In the genomic region with DNA sequence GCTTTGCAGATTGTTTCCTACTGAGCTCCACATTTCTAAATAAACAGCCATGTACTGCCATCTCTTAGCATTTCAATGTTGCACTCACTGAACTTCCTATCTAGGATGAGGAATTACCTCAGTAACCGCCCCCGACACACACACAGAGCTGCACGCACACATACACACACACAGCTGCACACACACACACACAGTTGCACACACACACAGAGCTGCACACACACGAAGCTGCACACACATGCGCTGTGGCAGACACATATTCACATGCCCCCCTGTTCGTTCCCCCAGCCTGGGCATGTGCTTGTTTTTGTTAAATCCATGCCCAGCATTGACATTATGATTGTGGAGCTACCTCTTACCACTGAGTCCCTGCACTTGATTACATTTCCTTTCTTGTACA, we compare ENCODE assay signal across 20 cellular contexts. TPM values are rescaled to one million over a fixed set of nuclear protein-coding genes. Genes with fewer than 3 reads are reported as not detected.
DNase-seq lines count a peak whose midpoint lies in the region; ATAC-seq and TF ChIP-seq lines count a peak whose summit lies in the region.
"Had no signal": no experiment of that assay in that cellular context is flagged by ENCODE, and none has a peak within 500 bp of the region (broad histone marks: within the 10 kb centered on the region; RNA-seq: fewer than 3 reads in every experiment).

No MANE protein-coding gene starts in this region.

- no peak overlapping the region for H2AFZ ChIP-seq in osteoblast (ENCODE audit: low read length)

- no peaks in the 10 kb centered on the region for H3K9me3 ChIP-seq in heart left ventricle
- H3K9me3 ChIP-seq in osteoblast (ENCODE audit: low read depth, low read length) = no peaks in the 10 kb centered on the region
- H3K9me3 ChIP-seq: A549, BE2C had no signal

- DNase-seq in cardiac septum (ENCODE audit: low spot score) = peak; percentile 55
- DNase-seq in heart left ventricle = no peak
- peak; percentile 22 for DNase-seq in osteoblast (ENCODE audit: insufficient read length, low spot score, missing footprints)
- no peak for DNase-seq in left colon
- no peak for DNase-seq in HUDEP-2 (lab: John Stamatoyannopoulos, UW; ENCODE audit: unreplicated experiment in 76 of 76)
- no peak for DNase-seq in NCI-H345 (lab: John Stamatoyannopoulos, UW)
- DNase-seq: CD4-positive, alpha-beta T cell; DND-41; H7; NCI-H1105 treated with DMSO at 0.1 percent for 48 hours; NCI-H2029 treated with DMSO at 0.1 percent for 48 hours; NCI-H446 had no signal

- 69 to 79% (median 72%) methylated on average over 6 of the region's 6 CpGs for WGBS in heart left ventricle, 4 donors

- no peak overlapping the region for H3K27ac ChIP-seq in heart left ventricle
- no peak overlapping the region for H3K27ac ChIP-seq in osteoblast (ENCODE audit: low read depth, low read length)
- H3K27ac ChIP-seq: A549 had no signal

- H3K4me3 Mint-ChIP-seq in dendritic cell treated with granulocyte-macrophage colony-stimulating factor and Interleukin-4, amounts not matched to agents 40 ng/mL and 50 ng/mL, for 4 days = no peak overlapping the region
- H3K4me3 Mint-ChIP-seq: CD4-positive, alpha-beta T cell; HFFc6 had no signal

- no peak for TF ChIP-seq CTCF in heart left ventricle (IDR thresholded peaks at IDR 0.05)
- TF ChIP-seq CTCF in osteoblast (IDR thresholded peaks at IDR 0.05; ENCODE audit: extremely low read depth, low read depth, low read length) = no peak

- H3K27me3 Mint-ChIP-seq in dendritic cell treated with granulocyte-macrophage colony-stimulating factor and Interleukin-4, amounts not matched to agents 40 ng/mL and 50 ng/mL, for 4 days = no peaks in the 10 kb centered on the region

- peak overlapping the region; percentile 20 for H3K27ac Mint-ChIP-seq in dendritic cell treated with granulocyte-macrophage colony-stimulating factor and Interleukin-4, amounts not matched to agents 40 ng/mL and 50 ng/mL, for 4 days
- H3K27ac Mint-ChIP-seq: CD4-positive, alpha-beta T cell had no signal

- no peak overlapping the region for H3K4me2 ChIP-seq in osteoblast (ENCODE audit: insufficient read depth, low read length)
- H3K4me2 ChIP-seq: A549 had no signal

- no peaks in the 10 kb centered on the region for H3K9me3 Mint-ChIP-seq in dendritic cell treated with granulocyte-macrophage colony-stimulating factor and Interleukin-4, amounts not matched to agents 40 ng/mL and 50 ng/mL, for 4 days
- H3K9me3 Mint-ChIP-seq: CD4-positive, alpha-beta T cell; HFFc6 had no signal

- H4K20me1 ChIP-seq in osteoblast (ENCODE audit: insufficient read depth, low read length) = no peaks in the 10 kb centered on the region

- H3K4me1 ChIP-seq in heart left ventricle (peaks cover 0 to 17% (median 0%) of the 10 kb centered on the region in 12 donors), osteoblast (ENCODE audit: insufficient read depth, low read length) (no peaks in the 10 kb centered on the region)

- no peak for TF ChIP-seq POLR2A in heart left ventricle (IDR thresholded peaks at IDR 0.05)

- H3K4me1 Mint-ChIP-seq in dendritic cell treated with granulocyte-macrophage colony-stimulating factor and Interleukin-4, amounts not matched to agents 40 ng/mL and 50 ng/mL, for 4 days (ENCODE audit: low read depth) = peaks cover 59% of the 10 kb centered on the region

- ATAC-seq in heart left ventricle (no peak), left colon (no peak)
- ATAC-seq: GM12878, Right ventricle myocardium inferior had no signal

- H3K36me3 ChIP-seq in heart left ventricle (no peaks in the 10 kb centered on the region), osteoblast (ENCODE audit: insufficient read depth, low read length) (no peaks in the 10 kb centered on the region)
- H3K36me3 ChIP-seq: BE2C had no signal

- peaks cover 0 to 21% (median 0%) of the 10 kb centered on the region in 9 donors for H3K27me3 ChIP-seq in heart left ventricle
- peaks cover 14% of the 10 kb centered on the region for H3K27me3 ChIP-seq in osteoblast (ENCODE audit: insufficient read depth, low read length)
- H3K27me3 ChIP-seq: BE2C had no signal

- no peaks in the 10 kb centered on the region for H3K79me2 ChIP-seq in osteoblast (ENCODE audit: insufficient read depth, low read length)

- no peaks in the 10 kb centered on the region for H3K36me3 Mint-ChIP-seq in dendritic cell treated with granulocyte-macrophage colony-stimulating factor and Interleukin-4, amounts not matched to agents 40 ng/mL and 50 ng/mL, for 4 days (ENCODE audit: low read depth)

- intact Hi-C loops in cardiac septum (cut with DNase I) = no loop called here
- intact Hi-C loops in heart left ventricle (cut with DNase I) = no loop called here
- intact Hi-C loops in dendritic cell treated with granulocyte-macrophage colony-stimulating factor and Interleukin-4, amounts not matched to agents 40 ng/mL and 50 ng/mL, for 4 days (cut with micrococcal nuclease) = no loop called here
- intact Hi-C loops in left colon (cut with DNase I, micrococcal nuclease) = no loop called here

- H3K4me3 ChIP-seq in heart left ventricle = no peak overlapping the region
- no peak overlapping the region for H3K4me3 ChIP-seq in osteoblast (ENCODE audit: insufficient read depth, low read length)
- H3K4me3 ChIP-seq: A549, GM12878 had no signal

RNA-seq across cellular contexts. Expression of a gene that starts 39.6 kb away (rescaled TPM):
- total RNA-seq in cardiac septum (not detected), heart left ventricle (not detected), osteoblast (not detected in 2 replicates), left colon (not detected)
- polyA plus RNA-seq in heart left ventricle = not detected
- total RNA-seq: CD4-positive, alpha-beta T cell; GM12878; HFFc6; MCF 10A; Right ventricle myocardium inferior; SK-MEL-5 had no signal
- polyA plus RNA-seq: A549, GM12878 had no signal

RNA-seq across cellular contexts. Expression of a gene that starts 58.5 kb away (rescaled TPM):
- 41.4 TPM for total RNA-seq in cardiac septum
- total RNA-seq in heart left ventricle = 10 to 100 TPM; 13.1 to 40.8 (median 35.8) TPM
- 10 to 100 TPM; 15.8 to 20.0 TPM for polyA plus RNA-seq in heart left ventricle
- total RNA-seq in osteoblast = 25.0 and 27.5 TPM in 2 replicates
- total RNA-seq in left colon = 10 to 100 TPM; 59.1 to 61.1 TPM

Comparison
In these comparisons a context has a peak if more than half of its experiments do, and no peak if none do; other contexts are left out.
1. DNase-seq: peak in cardiac septum (single experiment) and osteoblast (single experiment); none in heart left ventricle (0 of 5), left colon (0 of 2), HUDEP-2 (0 of 76) and NCI-H345 (single experiment).